27 cellular contexts compared by ENCODE assay signal in the genomic region with DNA sequence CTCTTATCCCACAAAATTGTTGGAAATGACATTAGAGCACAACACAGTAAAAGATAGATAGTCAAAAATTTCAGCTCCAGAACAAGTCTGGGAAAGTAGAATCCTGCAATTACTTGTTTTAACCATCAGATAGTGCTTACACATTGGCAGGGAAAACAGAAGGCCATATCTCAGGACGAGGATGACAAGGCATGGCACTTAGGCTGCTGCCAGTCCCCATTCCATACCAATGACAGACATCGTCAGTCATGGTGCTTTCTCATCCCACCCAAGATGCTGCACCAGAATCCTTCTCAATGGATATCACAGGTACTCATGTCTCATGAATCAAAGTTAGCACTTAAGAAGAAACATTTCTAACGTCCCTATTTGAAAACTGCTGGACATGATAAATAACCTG.
"Had no signal": no experiment of that assay in that cellular context is flagged by ENCODE, and none has a peak within 500 bp of the region (broad histone marks: within the 10 kb centered on the region; RNA-seq: fewer than 3 reads in every experiment).

No MANE protein-coding gene starts in this region.

- FAIRE-seq: colon, endothelial cell of umbilical vein, frontal cortex had no signal

- DNase-seq: dermis blood vessel endothelial cell; dorsolateral prefrontal cortex; effector CD4-positive, alpha-beta T cell; effector memory CD4-positive, alpha-beta T cell; erythroblast; esophagus squamous epithelium; foreskin fibroblast; heart left ventricle; hypothalamus; immature natural killer cell; islet precursor cell; left cardiac atrium; left lung; left ventricle myocardium superior; lower lobe of right lung; mesenchymal stem cell; mucosa of descending colon; naive B cell; naive thymus-derived CD8-positive, alpha-beta T cell had no signal

- H3K36me3 ChIP-seq: esophagus squamous epithelium, gastroesophageal sphincter, heart left ventricle, left lung, lower lobe of right lung had no signal

- H2AFZ ChIP-seq: hepatocyte had no signal

- H3K27me3 ChIP-seq: dorsolateral prefrontal cortex, esophagus squamous epithelium, gastroesophageal sphincter, heart left ventricle, hepatocyte, left lung had no signal

- H3K9me3 ChIP-seq: esophagus squamous epithelium, left lung, lower lobe of right lung, mucosa of descending colon had no signal

- H3K27ac ChIP-seq: coronary artery, dorsolateral prefrontal cortex, epithelial cell of prostate, esophagus squamous epithelium, gastroesophageal sphincter, heart left ventricle, hepatocyte, left lung, lower lobe of right lung had no signal

- H3K4me2 ChIP-seq: hepatocyte had no signal

- H3K79me2 ChIP-seq: hepatocyte had no signal

- H3K4me1 ChIP-seq: heart left ventricle, left lung, lower lobe of right lung had no signal

- ATAC-seq: esophagus mucosa; gastroesophageal sphincter; heart left ventricle; left cardiac atrium; left lung; left ventricle myocardium superior; mucosa of descending colon; naive thymus-derived CD8-positive, alpha-beta T cell had no signal

- H3K4me3 ChIP-seq: coronary artery, dorsolateral prefrontal cortex, esophagus squamous epithelium, gastroesophageal sphincter, heart left ventricle, hepatocyte, left lung, lower lobe of right lung, mucosa of descending colon had no signal
